In genomic region chr6:8462169-8462568, GRCh38 we compare ENCODE assay signal across 1 cellular context.
TF ChIP-seq lines count a peak whose summit lies in the region.

No MANE protein-coding gene starts in this region.

TF ChIP-seq in GM23338, 12 proteins besides CTCF, POLR2A, EP300 and RAD21 (continued from another document):
- TF ChIP-seq ZNF462 (CRISPR knock-in tag; IDR thresholded peaks at IDR 0.05) (no peak), ETS1 (IDR thresholded peaks at IDR 0.05) (no peak), NANOG (IDR thresholded peaks at IDR 0.05; ENCODE audit: borderline replicate concordance) (no peak), EZH2phosphoT487 (IDR thresholded peaks at IDR 0.05; ENCODE audit: unreplicated experiment) (no peak), JUNB (IDR thresholded peaks at IDR 0.05; ENCODE audit: unreplicated experiment) (no peak), ZNF331 (CRISPR knock-in tag; IDR thresholded peaks at IDR 0.05; ENCODE audit: low read depth) (no peak), POLR2AphosphoS5 (IDR thresholded peaks at IDR 0.05; ENCODE audit: low read depth) (no peak)
- TF ChIP-seq, protein P1, sequence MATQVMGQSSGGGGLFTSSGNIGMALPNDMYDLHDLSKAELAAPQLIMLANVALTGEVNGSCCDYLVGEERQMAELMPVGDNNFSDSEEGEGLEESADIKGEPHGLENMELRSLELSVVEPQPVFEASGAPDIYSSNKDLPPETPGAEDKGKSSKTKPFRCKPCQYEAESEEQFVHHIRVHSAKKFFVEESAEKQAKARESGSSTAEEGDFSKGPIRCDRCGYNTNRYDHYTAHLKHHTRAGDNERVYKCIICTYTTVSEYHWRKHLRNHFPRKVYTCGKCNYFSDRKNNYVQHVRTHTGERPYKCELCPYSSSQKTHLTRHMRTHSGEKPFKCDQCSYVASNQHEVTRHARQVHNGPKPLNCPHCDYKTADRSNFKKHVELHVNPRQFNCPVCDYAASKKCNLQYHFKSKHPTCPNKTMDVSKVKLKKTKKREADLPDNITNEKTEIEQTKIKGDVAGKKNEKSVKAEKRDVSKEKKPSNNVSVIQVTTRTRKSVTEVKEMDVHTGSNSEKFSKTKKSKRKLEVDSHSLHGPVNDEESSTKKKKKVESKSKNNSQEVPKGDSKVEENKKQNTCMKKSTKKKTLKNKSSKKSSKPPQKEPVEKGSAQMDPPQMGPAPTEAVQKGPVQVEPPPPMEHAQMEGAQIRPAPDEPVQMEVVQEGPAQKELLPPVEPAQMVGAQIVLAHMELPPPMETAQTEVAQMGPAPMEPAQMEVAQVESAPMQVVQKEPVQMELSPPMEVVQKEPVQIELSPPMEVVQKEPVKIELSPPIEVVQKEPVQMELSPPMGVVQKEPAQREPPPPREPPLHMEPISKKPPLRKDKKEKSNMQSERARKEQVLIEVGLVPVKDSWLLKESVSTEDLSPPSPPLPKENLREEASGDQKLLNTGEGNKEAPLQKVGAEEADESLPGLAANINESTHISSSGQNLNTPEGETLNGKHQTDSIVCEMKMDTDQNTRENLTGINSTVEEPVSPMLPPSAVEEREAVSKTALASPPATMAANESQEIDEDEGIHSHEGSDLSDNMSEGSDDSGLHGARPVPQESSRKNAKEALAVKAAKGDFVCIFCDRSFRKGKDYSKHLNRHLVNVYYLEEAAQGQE (IDR thresholded peaks at IDR 0.05; ENCODE audit: unreplicated experiment) = no peak
